2 cellular contexts compared by ENCODE assay signal in the genomic region with DNA sequence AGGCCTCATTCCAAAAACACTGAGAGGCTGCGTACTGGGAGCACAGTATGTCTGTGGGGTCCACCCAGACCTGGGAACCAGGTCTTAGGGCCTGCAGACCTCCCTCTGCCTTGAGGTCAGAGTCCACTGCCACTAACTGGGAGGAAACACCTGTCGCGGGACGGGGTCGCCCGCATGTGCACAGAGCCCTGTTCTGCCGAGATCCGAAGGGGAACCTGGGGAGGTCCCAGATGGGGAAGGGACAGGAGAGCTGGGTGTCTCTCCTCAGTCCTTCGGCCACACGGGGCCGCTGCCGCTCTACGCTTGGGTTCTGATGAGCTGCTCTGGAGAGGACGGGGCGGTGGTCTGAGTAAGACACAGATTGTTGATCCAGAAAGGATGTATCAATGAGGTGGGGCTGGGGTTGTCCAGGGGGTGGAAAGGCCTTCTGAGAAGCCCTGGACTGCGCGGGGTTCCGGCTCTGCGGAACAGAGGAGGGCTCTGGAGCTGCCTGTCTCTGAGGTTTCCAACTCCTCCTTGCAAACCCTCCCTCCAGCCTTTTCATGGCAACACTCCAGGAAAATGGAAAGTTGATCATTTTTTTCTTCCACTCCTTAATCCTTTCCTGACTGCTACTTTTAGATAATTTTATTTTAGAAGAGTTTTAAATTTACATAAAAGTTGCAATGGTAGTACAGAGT.
TF ChIP-seq lines count a peak whose summit lies in the region.

No MANE protein-coding gene starts in this region.

TF ChIP-seq in A549, 52 proteins besides CTCF, POLR2A, EP300 and RAD21:
- TF ChIP-seq SMC3 (IDR thresholded peaks at IDR 0.05) = peak; percentile 47

TF ChIP-seq in IMR-90, 13 proteins besides CTCF, POLR2A, EP300 and RAD21:
- TF ChIP-seq SMC3 (IDR thresholded peaks at IDR 0.05; ENCODE audit: low read depth, low read length) = peak; percentile 55; the same call in 1 of the 2 replicates
